ENCODE assay signal across 31 cellular contexts in the genomic region with DNA sequence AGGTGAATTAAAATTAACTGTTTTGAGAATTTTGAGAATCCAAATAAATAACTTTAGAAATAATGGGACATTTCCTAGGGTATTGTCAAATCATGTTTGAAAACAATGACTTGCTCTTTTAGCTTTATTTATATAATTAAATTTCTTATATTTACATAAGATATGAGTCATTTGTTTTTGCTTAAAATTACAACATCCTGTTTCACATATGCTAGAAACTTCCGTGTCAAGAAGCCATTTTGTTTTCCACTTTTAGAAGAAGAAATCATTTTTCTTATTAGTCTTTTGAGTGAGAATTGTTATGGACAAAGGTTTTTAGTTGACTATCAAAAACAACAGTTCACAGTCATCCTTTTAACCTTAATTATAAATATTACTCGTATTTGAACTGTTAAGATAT. TPM values are rescaled to one million over a fixed set of nuclear protein-coding genes. Genes with fewer than 3 reads are reported as not detected.
DNase-seq lines count a peak whose midpoint lies in the region; ATAC-seq and FAIRE-seq lines count a peak whose summit lies in the region.
"Had no signal": no experiment of that assay in that cellular context is flagged by ENCODE, and none has a peak within 500 bp of the region (broad histone marks: within the 10 kb centered on the region; RNA-seq: fewer than 3 reads in every experiment).

No MANE protein-coding gene starts in this region.

- no peaks in the 10 kb centered on the region for H3K9me3 ChIP-seq in SJSA1 (replicated peaks)
- H3K9me3 ChIP-seq: Caco-2, upper lobe of right lung had no signal

- H3K4me1 ChIP-seq in SJSA1 (replicated peaks): peaks cover 4% of the 10 kb centered on the region; the same call in 1 of the 2 replicates
- H3K4me1 ChIP-seq: Caco-2, upper lobe of right lung had no signal

- peak; percentile 66 for FAIRE-seq in endometrium (lab: Jason Lieb, UNC)
- FAIRE-seq: GM18507, GM19239 had no signal

- peak overlapping the region; percentile 82 for H3K27ac ChIP-seq in SJSA1
- H3K27ac ChIP-seq: C4-2B, upper lobe of right lung had no signal

- no peaks in the 10 kb centered on the region for H3K27me3 ChIP-seq in SJSA1 (replicated peaks)
- H3K27me3 ChIP-seq: upper lobe of right lung had no signal

- no peak for ATAC-seq in stimulated activated naive CD8-positive, alpha-beta T cell treated with anti-CD3 and anti-CD28 coated beads, Interleukin-15, Interleukin-2, amounts not matched to agents 100 U/mL and 50 U/mL, for 24 hours
- ATAC-seq in left lobe of liver: no peak
- ATAC-seq: GM23338, Panc1, upper lobe of right lung had no signal

- peaks cover 24% of the 10 kb centered on the region for H3K36me3 ChIP-seq in SJSA1

- DNase-seq in EL (peak; percentile 2), SJSA1 (ENCODE audit: low read depth in 1 of 2, low spot score in 2 of 2) (no peak), glomerular endothelial cell (ENCODE audit: extremely low read depth, low read depth, low spot score) (peak; percentile 14), SIG-M5 (lab: John Stamatoyannopoulos, UW) (no peak), left lobe of liver (ENCODE audit: low spot score) (no peak), NCI-H2107 treated with DMSO at 0.1 percent for 48 hours (lab: John Stamatoyannopoulos, UW; ENCODE audit: unreplicated experiment) (no peak)
- DNase-seq in stimulated activated naive CD8-positive, alpha-beta T cell treated with anti-CD3 and anti-CD28 coated beads, Interleukin-15, Interleukin-2, amounts not matched to agents 100 U/mL and 50 U/mL, for 24 hours: no peak
- DNase-seq: activated CD4-positive, alpha-beta memory T cell treated with anti-CD3 and anti-CD28 coated beads, Interleukin-2, amount 10 ng/mL, durations not matched to agents 7 days and 5 days; activated CD8-positive, alpha-beta memory T cell treated with anti-CD3 and anti-CD28 coated beads, Interleukin-2, amount 50 U/mL, for 48 hours; activated naive CD4-positive, alpha-beta T cell treated with anti-CD3 and anti-CD28 coated beads for 36 hours; amniotic stem cell; Caco-2; DND-41; effector memory CD4-positive, alpha-beta T cell; erythroblast; HFFc6; immature natural killer cell; NCI-H1105; NCI-H187 treated with DMSO at 0.1 percent for 48 hours; NCI-H526 treated with DMSO at 0.1 percent for 48 hours; retina; SHP77; stimulated activated CD4-positive, alpha-beta T cell treated with anti-CD3 and anti-CD28 coated beads, Interleukin-1b, Interleukin-23, amount 100 ng/mL, for 48 hours; stimulated activated naive CD4-positive, alpha-beta T cell treated with Interleukin-2 at 50 U/mL for 16 hours; upper lobe of right lung had no signal

- no peak overlapping the region for H3K4me3 ChIP-seq in SJSA1
- H3K4me3 ChIP-seq: GM23338, upper lobe of right lung had no signal

RNA-seq across cellular contexts. Expression of gene DPY19L3, which starts 48.2 kb away (rescaled TPM):
- 15.3 and 34.0 TPM in 2 replicates for total RNA-seq in SJSA1 (2014; rRNA removed; shearing (Covaris generic))
- total RNA-seq in glomerular endothelial cell: 14.2 and 25.0 TPM in 2 replicates
- total RNA-seq in left lobe of liver: 12.8 TPM

Comparison
In these comparisons a context has a peak if more than half of its experiments do, and no peak if none do; other contexts are left out.
1. DNase-seq: peak in EL (single experiment) and glomerular endothelial cell (single experiment); none in SJSA1 (0 of 2), stimulated activated naive CD8-positive, alpha-beta T cell treated with anti-CD3 and anti-CD28 coated beads, Interleukin-15, Interleukin-2, amounts not matched to agents 100 U/mL and 50 U/mL, for 24 hours (single experiment), SIG-M5 (single experiment), left lobe of liver (single experiment) and NCI-H2107 treated with DMSO at 0.1 percent for 48 hours (single experiment).